In genomic region chr17:41490620-41491019, GRCh38 we compare ENCODE assay signal across 18 cellular contexts. TPM values are rescaled to one million over a fixed set of nuclear protein-coding genes. Genes with fewer than 3 reads are reported as not detected.
"Had no signal": no experiment of that assay in that cellular context is flagged by ENCODE, and none has a peak within 500 bp of the region (broad histone marks: within the 10 kb centered on the region; RNA-seq: fewer than 3 reads in every experiment).

No MANE protein-coding gene starts in this region.

- H3K4me1 ChIP-seq: ascending aorta, sigmoid colon had no signal

- H3K4me3 ChIP-seq: ascending aorta, esophagus squamous epithelium, ovary, sigmoid colon had no signal

- H3K9me3 ChIP-seq: ascending aorta, esophagus squamous epithelium, ovary, sigmoid colon had no signal

- H3K27ac ChIP-seq: ascending aorta, esophagus squamous epithelium, ovary, sigmoid colon, WERI-Rb-1 had no signal

- ATAC-seq: activated CD4-positive, alpha-beta T cell treated with anti-CD3 and anti-CD28 coated beads for 36 hours; activated CD8-positive, alpha-beta T cell treated with anti-CD3 and anti-CD28 coated beads for 36 hours; activated naive CD8-positive, alpha-beta T cell treated with anti-CD3 and anti-CD28 coated beads, Interleukin-2, amount 50 U/mL, for 24 hours had no signal

- DNase-seq: activated CD4-positive, alpha-beta T cell treated with anti-CD3 and anti-CD28 coated beads for 36 hours; activated CD8-positive, alpha-beta memory T cell treated with anti-CD3 and anti-CD28 coated beads, Interleukin-2, amount 50 U/mL, for 48 hours; activated CD8-positive, alpha-beta T cell treated with anti-CD3 and anti-CD28 coated beads for 36 hours; activated naive CD4-positive, alpha-beta T cell; activated naive CD8-positive, alpha-beta T cell treated with anti-CD3 and anti-CD28 coated beads, Interleukin-2, amount 50 U/mL, for 24 hours; esophagus squamous epithelium; foreskin fibroblast; head of caudate nucleus; mesendoderm; sigmoid colon; stimulated activated CD4-positive, alpha-beta T cell treated with anti-CD3 and anti-CD28 coated beads, Interleukin-2, amount 100 ng/mL, for 24 hours; stimulated activated naive CD4-positive, alpha-beta T cell; T-helper 9 cell; trophoblast cell; WERI-Rb-1 had no signal

- H3K27me3 ChIP-seq: ascending aorta, ovary, sigmoid colon had no signal

- H3K36me3 ChIP-seq: ascending aorta, esophagus squamous epithelium, ovary, sigmoid colon, WERI-Rb-1 had no signal

RNA-seq across cellular contexts. Expression of gene KRT36, which starts 0.9 kb away (rescaled TPM):
- total RNA-seq: activated CD4-positive, alpha-beta T cell treated with anti-CD3 and anti-CD28 coated beads for 36 hours; activated CD8-positive, alpha-beta T cell treated with anti-CD3 and anti-CD28 coated beads for 36 hours; ascending aorta; ovary had no signal
- polyA plus RNA-seq: neural cell had no signal

RNA-seq across cellular contexts. Expression of gene KRT35, which starts 9.7 kb away (rescaled TPM):
- total RNA-seq: activated CD4-positive, alpha-beta T cell treated with anti-CD3 and anti-CD28 coated beads for 36 hours; activated CD8-positive, alpha-beta T cell treated with anti-CD3 and anti-CD28 coated beads for 36 hours; ascending aorta; esophagus squamous epithelium; ovary; sigmoid colon had no signal
- polyA plus RNA-seq: neural cell, ovary, sigmoid colon had no signal

RNA-seq across cellular contexts. Expression of gene KRT13, which starts 14.8 kb away (rescaled TPM):
- total RNA-seq: activated CD4-positive, alpha-beta T cell treated with anti-CD3 and anti-CD28 coated beads for 36 hours; activated CD8-positive, alpha-beta T cell treated with anti-CD3 and anti-CD28 coated beads for 36 hours had no signal
- polyA plus RNA-seq: neural cell had no signal

RNA-seq across cellular contexts. Expression of gene KRT32, which starts 23.4 kb away (rescaled TPM):
- total RNA-seq: activated CD4-positive, alpha-beta T cell treated with anti-CD3 and anti-CD28 coated beads for 36 hours; activated CD8-positive, alpha-beta T cell treated with anti-CD3 and anti-CD28 coated beads for 36 hours; ascending aorta; sigmoid colon had no signal
- polyA plus RNA-seq: neural cell, sigmoid colon had no signal

RNA-seq across cellular contexts. Expression of gene KRT15, which starts 28.1 kb away (rescaled TPM):
- total RNA-seq: activated CD4-positive, alpha-beta T cell treated with anti-CD3 and anti-CD28 coated beads for 36 hours; activated CD8-positive, alpha-beta T cell treated with anti-CD3 and anti-CD28 coated beads for 36 hours; sigmoid colon had no signal
